Comparison of ENCODE assay signal across 1 cellular context in genomic region chr20:44326391-44327159, GRCh38.
A peak's percentile ranks its signal among the peaks of the same experiment; 100 is the strongest.
TF ChIP-seq lines count a peak whose summit lies in the region.

No MANE protein-coding gene starts in this region.

TF ChIP-seq in HepG2, 621 proteins besides CTCF, POLR2A, EP300 and RAD21 (continued from another document and continues in another):
- TF ChIP-seq ZMAT3 (CRISPR knock-in tag; conservative IDR thresholded peaks at IDR 0.05) (no peak), ZNF264 (CRISPR knock-in tag; IDR thresholded peaks at IDR 0.05) (0 out of 2 replicates have a peak, but pooled peaks have one; percentile 14), ZNF614 (CRISPR knock-in tag; IDR thresholded peaks at IDR 0.05; ENCODE audit: borderline replicate concordance) (peak; percentile 14; the same call in 1 of the 2 replicates), FOXA1 (IDR thresholded peaks at IDR 0.05) (no peak), FOXA1 (CRISPR knock-in tag; IDR thresholded peaks at IDR 0.05) (no peak), E2F1 (CRISPR knock-in tag; IDR thresholded peaks at IDR 0.05) (0 out of 2 replicates have a peak, but pooled peaks have one; percentile 21), ZNF557 (CRISPR knock-in tag; IDR thresholded peaks at IDR 0.05) (no peak), ZNF609 (CRISPR knock-in tag; IDR thresholded peaks at IDR 0.05; ENCODE audit: borderline replicate concordance) (0 out of 2 replicates have a peak, but pooled peaks have one; percentile 63), ZNF281 (CRISPR knock-in tag; IDR thresholded peaks at IDR 0.05; ENCODE audit: borderline replicate concordance) (peak; percentile 81; the same call in 1 of the 2 replicates), REL (CRISPR knock-in tag; conservative IDR thresholded peaks at IDR 0.05) (0 out of 2 replicates have a peak, but pooled peaks have one; percentile 47), NR0B2 (CRISPR knock-in tag; IDR thresholded peaks at IDR 0.05) (no peak), NFE2 (CRISPR knock-in tag; IDR thresholded peaks at IDR 0.05) (no peak), ZNF883 (CRISPR knock-in tag; IDR thresholded peaks at IDR 0.05; ENCODE audit: not compliant biosample characterization) (peak; percentile 52), SMYD3 (CRISPR knock-in tag; IDR thresholded peaks at IDR 0.05) (no peak), ZNF34 (CRISPR knock-in tag; IDR thresholded peaks at IDR 0.05; ENCODE audit: borderline replicate concordance) (peak; percentile 74; the same call in 1 of the 2 replicates), ZNF503 (CRISPR knock-in tag; IDR thresholded peaks at IDR 0.05) (peak; percentile 38; the same call in 1 of the 2 replicates), NR2C2 (CRISPR knock-in tag; IDR thresholded peaks at IDR 0.05; ENCODE audit: borderline replicate concordance) (peak; percentile 80), RNF219 (CRISPR knock-in tag; IDR thresholded peaks at IDR 0.05) (no peak), BCL6 (CRISPR knock-in tag; IDR thresholded peaks at IDR 0.05) (peak; percentile 55; the same call in 1 of the 2 replicates), ATF4 (CRISPR knock-in tag; IDR thresholded peaks at IDR 0.05) (no peak), NR2F2 (IDR thresholded peaks at IDR 0.05; ENCODE audit: borderline replicate concordance, low read depth) (peak; percentile 36; the same call in 1 of the 2 replicates), ZBTB7B (CRISPR knock-in tag; IDR thresholded peaks at IDR 0.05) (peak; percentile 96), SRSF9 (IDR thresholded peaks at IDR 0.05; ENCODE audit: borderline replicate concordance, insufficient read depth, low read depth, low read length, poor library complexity, severe bottlenecking) (no peak), ZFX (CRISPR knock-in tag; IDR thresholded peaks at IDR 0.05; ENCODE audit: low read depth) (peak; percentile 43; the same call in 1 of the 2 replicates), ZNF343 (CRISPR knock-in tag; IDR thresholded peaks at IDR 0.05) (0 out of 2 replicates have a peak, but pooled peaks have one; percentile 26), ZNF543 (CRISPR knock-in tag; IDR thresholded peaks at IDR 0.05) (peak; percentile 61; the same call in 1 of the 2 replicates), ZFP1 (CRISPR knock-in tag; IDR thresholded peaks at IDR 0.05) (no peak), MED8 (CRISPR knock-in tag; IDR thresholded peaks at IDR 0.05; ENCODE audit: insufficient replicate concordance) (peak; percentile 30), ZNF761 (CRISPR knock-in tag; conservative IDR thresholded peaks at IDR 0.05) (no peak), ZNF280D (CRISPR knock-in tag; IDR thresholded peaks at IDR 0.05) (0 out of 2 replicates have a peak, but pooled peaks have one; percentile 17), NFKB2 (CRISPR knock-in tag; IDR thresholded peaks at IDR 0.05; ENCODE audit: borderline replicate concordance) (peak; percentile 66; the same call in 1 of the 2 replicates), ZNF768 (CRISPR knock-in tag; IDR thresholded peaks at IDR 0.05) (peak; percentile 71; the same call in 1 of the 2 replicates), ZBTB2 (CRISPR knock-in tag; IDR thresholded peaks at IDR 0.05; ENCODE audit: low read depth) (no peak), ARNT2 (CRISPR knock-in tag; IDR thresholded peaks at IDR 0.05; ENCODE audit: low read depth) (no peak), MNT (IDR thresholded peaks at IDR 0.05) (no peak), HNRNPH1 (optimal IDR thresholded peaks at IDR 0.05; ENCODE audit: low read depth, low read length) (no peak)
